ENCODE assay signal across 28 cellular contexts in genomic region chr3:2589336-2589969, GRCh38.
"Had no signal": no experiment of that assay in that cellular context is flagged by ENCODE, and none has a peak within 500 bp of the region (broad histone marks: within the 10 kb centered on the region; RNA-seq: fewer than 3 reads in every experiment).

No MANE protein-coding gene starts in this region.

- H3K9me3 ChIP-seq: SJCRH30, SK-N-SH had no signal

- DNase-seq: activated CD4-positive, alpha-beta T cell treated with anti-CD3 and anti-CD28 coated beads for 48 hours; activated CD4-positive, alpha-beta T cell treated with anti-CD3 and anti-CD28 coated beads, Interleukin-2, amount 50 U/mL, for 48 hours; activated CD4-positive, CD25-positive, alpha-beta regulatory T cell treated with anti-CD3 and anti-CD28 coated beads, Interleukin-2, amount 50 U/mL, for 72 hours; activated CD8-positive, alpha-beta memory T cell treated with anti-CD3 and anti-CD28 coated beads, Interleukin-2, amount 10 ng/mL, durations not matched to agents 7 days and 5 days; activated effector memory CD4-positive, alpha-beta T cell treated with Interleukin-2 at 50 U/mL for 16 hours; activated naive CD4-positive, alpha-beta T cell; activated T-cell treated with anti-CD3 and anti-CD28 coated beads, Interleukin-2, amount 50 U/mL, for 24 hours; aorta; central memory CD4-positive, alpha-beta T cell; Kasumi-1; NCI-H1092 treated with DMSO at 0.1 percent for 48 hours; NCI-H1436; NCI-H1694 treated with DMSO at 0.1 percent for 48 hours; NCI-H2029 treated with DMSO at 0.1 percent for 48 hours; NCI-H345; NCI-H510A; NCI-H526 treated with DMSO at 0.1 percent for 48 hours; NCI-H82; NK-92 treated with Interleukin-12 subunit alpha and Interleukin-12 subunit beta, amount 100 ng/mL, for 24 hours; OCI-M1; Right ventricle myocardium superior; SJCRH30; SK-N-SH; SW 1271 had no signal

- H3K4me3 ChIP-seq: K562, SJCRH30 had no signal

- H3K27ac ChIP-seq: RWPE1, SJCRH30 had no signal

- H3K9ac ChIP-seq: SK-N-SH had no signal

- ATAC-seq: activated CD8-positive, alpha-beta memory T cell treated with anti-CD3 and anti-CD28 coated beads, Interleukin-2, amount 10 ng/mL, durations not matched to agents 7 days and 5 days; K562; Panc1; WTC11 had no signal

- H3K4me1 ChIP-seq: SJCRH30 had no signal

- H3K27me3 ChIP-seq: SJCRH30 had no signal

- H3K4me2 ChIP-seq: SK-N-SH had no signal

- H3K36me3 ChIP-seq: SJCRH30 had no signal
